1 cellular context compared by ENCODE assay signal in the genomic region with DNA sequence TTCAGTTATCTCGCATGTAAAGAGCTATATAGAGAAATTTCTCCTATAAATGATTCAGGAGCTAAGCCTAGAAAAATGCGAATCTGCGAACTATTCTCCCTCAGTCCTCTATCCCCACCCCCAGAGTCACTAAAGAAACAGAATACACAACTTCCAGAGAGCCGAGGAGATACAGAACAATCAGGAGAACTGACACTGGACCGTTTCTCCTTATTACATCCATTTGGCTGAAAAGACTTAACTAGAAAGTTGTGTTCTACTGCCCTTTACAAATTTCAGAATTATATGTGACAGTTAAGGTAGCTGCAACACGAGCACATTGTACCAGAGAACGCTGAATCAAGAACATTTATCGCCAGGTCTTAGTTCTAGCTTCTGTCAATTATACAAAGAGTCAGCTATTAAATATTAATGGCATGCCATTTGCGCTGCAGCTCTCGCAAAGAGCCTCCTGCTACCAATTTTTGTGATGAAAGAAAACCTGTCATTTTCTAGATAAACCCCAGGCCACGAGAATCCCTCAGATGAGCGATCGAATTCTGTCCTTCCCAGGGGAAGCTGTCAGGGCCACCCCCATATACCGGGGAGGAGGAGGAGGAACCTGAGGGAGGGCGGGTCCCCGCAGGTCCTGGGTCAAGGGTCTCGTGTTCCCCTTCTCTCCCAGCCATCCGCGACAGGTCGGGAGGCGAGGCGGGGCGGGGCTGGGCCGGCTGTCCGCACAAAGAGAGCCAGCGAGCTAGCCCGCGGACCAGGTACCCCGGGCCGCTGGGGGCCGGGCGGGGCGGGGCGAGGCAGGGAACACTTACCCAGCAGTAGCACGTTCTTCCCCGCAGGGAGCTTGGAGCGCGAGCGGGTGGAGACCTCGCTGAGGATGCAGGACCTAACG.
TF ChIP-seq lines count a peak whose summit lies in the region.

No MANE protein-coding gene starts in this region.

TF ChIP-seq in HepG2, 621 proteins besides CTCF, POLR2A, EP300 and RAD21 (continued from another document and continues in another):
- TF ChIP-seq ZNF326 (CRISPR knock-in tag; IDR thresholded peaks at IDR 0.05; ENCODE audit: borderline replicate concordance) (no peak), KAT7 (CRISPR knock-in tag; IDR thresholded peaks at IDR 0.05; ENCODE audit: borderline replicate concordance) (no peak), ZNF776 (CRISPR knock-in tag; IDR thresholded peaks at IDR 0.05) (peak; percentile 37; the same call in 1 of the 2 replicates), SMAD9 (CRISPR knock-in tag; IDR thresholded peaks at IDR 0.05) (no peak), GABPB1 (CRISPR knock-in tag; IDR thresholded peaks at IDR 0.05) (no peak; the same call in none of the 2 replicates), CBX5 (CRISPR knock-in tag; IDR thresholded peaks at IDR 0.05; ENCODE audit: borderline replicate concordance) (no peak), HHEX (CRISPR knock-in tag; IDR thresholded peaks at IDR 0.05) (no peak), ZNF646 (CRISPR knock-in tag; IDR thresholded peaks at IDR 0.05) (no peak), ZNF543 (CRISPR knock-in tag; IDR thresholded peaks at IDR 0.05) (no peak), GABPA (IDR thresholded peaks at IDR 0.05; ENCODE audit: low read depth, low read length) (no peak), GABPA (CRISPR knock-in tag; IDR thresholded peaks at IDR 0.05; ENCODE audit: low read depth) (no peak), ZNF121 (CRISPR knock-in tag; IDR thresholded peaks at IDR 0.05) (no peak), ZNF17 (CRISPR knock-in tag; IDR thresholded peaks at IDR 0.05) (no peak), ZNF274 (CRISPR knock-in tag; IDR thresholded peaks at IDR 0.05) (0 out of 2 replicates have a peak, but pooled peaks have one; percentile 58), WIZ (CRISPR knock-in tag; IDR thresholded peaks at IDR 0.05) (no peak), GPBP1L1 (CRISPR knock-in tag; IDR thresholded peaks at IDR 0.05) (no peak), ZNF367 (CRISPR knock-in tag; IDR thresholded peaks at IDR 0.05; ENCODE audit: borderline replicate concordance) (no peak), RAD51 (IDR thresholded peaks at IDR 0.05; ENCODE audit: borderline replicate concordance) (no peak), MED1 (CRISPR knock-in tag; IDR thresholded peaks at IDR 0.05) (no peak), ZNF570 (CRISPR knock-in tag; IDR thresholded peaks at IDR 0.05; ENCODE audit: borderline replicate concordance) (no peak), HOXA9 (CRISPR knock-in tag; IDR thresholded peaks at IDR 0.05; ENCODE audit: borderline replicate concordance) (no peak), CHD4 (IDR thresholded peaks at IDR 0.05; ENCODE audit: borderline replicate concordance, low read length) (no peak), SMAD1 (CRISPR knock-in tag; IDR thresholded peaks at IDR 0.05; ENCODE audit: borderline replicate concordance, low read depth) (peak; percentile 72; the same call in 1 of the 2 replicates), ZNF891 (CRISPR knock-in tag; IDR thresholded peaks at IDR 0.05) (no peak), ZBTB25 (CRISPR knock-in tag; IDR thresholded peaks at IDR 0.05) (no peak; the same call in 1 of the 2 replicates), ZNF503 (CRISPR knock-in tag; IDR thresholded peaks at IDR 0.05) (no peak), ZNF207 (IDR thresholded peaks at IDR 0.05; ENCODE audit: borderline replicate concordance) (no peak), IKZF1 (IDR thresholded peaks at IDR 0.05) (no peak), ZKSCAN1 (IDR thresholded peaks at IDR 0.05; ENCODE audit: low read length) (no peak), ARHGAP35 (CRISPR knock-in tag; IDR thresholded peaks at IDR 0.05; ENCODE audit: borderline replicate concordance) (no peak), ZBTB42 (CRISPR knock-in tag; IDR thresholded peaks at IDR 0.05) (no peak), ZNF567 (CRISPR knock-in tag; IDR thresholded peaks at IDR 0.05; ENCODE audit: borderline replicate concordance) (no peak)
- TF ChIP-seq, protein P1, sequence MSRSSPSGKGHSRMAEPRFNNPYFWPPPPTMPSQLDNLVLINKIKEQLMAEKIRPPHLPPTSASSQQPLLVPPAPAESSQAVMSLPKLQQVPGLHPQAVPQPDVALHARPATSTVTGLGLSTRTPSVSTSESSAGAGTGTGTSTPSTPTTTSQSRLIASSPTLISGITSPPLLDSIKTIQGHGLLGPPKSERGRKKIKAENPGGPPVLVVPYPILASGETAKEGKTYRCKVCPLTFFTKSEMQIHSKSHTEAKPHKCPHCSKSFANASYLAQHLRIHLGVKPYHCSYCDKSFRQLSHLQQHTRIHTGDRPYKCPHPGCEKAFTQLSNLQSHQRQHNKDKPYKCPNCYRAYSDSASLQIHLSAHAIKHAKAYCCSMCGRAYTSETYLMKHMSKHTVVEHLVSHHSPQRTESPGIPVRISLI (CRISPR knock-in tag; IDR thresholded peaks at IDR 0.05; ENCODE audit: borderline replicate concordance), result no peak
- TF ChIP-seq, protein P2, sequence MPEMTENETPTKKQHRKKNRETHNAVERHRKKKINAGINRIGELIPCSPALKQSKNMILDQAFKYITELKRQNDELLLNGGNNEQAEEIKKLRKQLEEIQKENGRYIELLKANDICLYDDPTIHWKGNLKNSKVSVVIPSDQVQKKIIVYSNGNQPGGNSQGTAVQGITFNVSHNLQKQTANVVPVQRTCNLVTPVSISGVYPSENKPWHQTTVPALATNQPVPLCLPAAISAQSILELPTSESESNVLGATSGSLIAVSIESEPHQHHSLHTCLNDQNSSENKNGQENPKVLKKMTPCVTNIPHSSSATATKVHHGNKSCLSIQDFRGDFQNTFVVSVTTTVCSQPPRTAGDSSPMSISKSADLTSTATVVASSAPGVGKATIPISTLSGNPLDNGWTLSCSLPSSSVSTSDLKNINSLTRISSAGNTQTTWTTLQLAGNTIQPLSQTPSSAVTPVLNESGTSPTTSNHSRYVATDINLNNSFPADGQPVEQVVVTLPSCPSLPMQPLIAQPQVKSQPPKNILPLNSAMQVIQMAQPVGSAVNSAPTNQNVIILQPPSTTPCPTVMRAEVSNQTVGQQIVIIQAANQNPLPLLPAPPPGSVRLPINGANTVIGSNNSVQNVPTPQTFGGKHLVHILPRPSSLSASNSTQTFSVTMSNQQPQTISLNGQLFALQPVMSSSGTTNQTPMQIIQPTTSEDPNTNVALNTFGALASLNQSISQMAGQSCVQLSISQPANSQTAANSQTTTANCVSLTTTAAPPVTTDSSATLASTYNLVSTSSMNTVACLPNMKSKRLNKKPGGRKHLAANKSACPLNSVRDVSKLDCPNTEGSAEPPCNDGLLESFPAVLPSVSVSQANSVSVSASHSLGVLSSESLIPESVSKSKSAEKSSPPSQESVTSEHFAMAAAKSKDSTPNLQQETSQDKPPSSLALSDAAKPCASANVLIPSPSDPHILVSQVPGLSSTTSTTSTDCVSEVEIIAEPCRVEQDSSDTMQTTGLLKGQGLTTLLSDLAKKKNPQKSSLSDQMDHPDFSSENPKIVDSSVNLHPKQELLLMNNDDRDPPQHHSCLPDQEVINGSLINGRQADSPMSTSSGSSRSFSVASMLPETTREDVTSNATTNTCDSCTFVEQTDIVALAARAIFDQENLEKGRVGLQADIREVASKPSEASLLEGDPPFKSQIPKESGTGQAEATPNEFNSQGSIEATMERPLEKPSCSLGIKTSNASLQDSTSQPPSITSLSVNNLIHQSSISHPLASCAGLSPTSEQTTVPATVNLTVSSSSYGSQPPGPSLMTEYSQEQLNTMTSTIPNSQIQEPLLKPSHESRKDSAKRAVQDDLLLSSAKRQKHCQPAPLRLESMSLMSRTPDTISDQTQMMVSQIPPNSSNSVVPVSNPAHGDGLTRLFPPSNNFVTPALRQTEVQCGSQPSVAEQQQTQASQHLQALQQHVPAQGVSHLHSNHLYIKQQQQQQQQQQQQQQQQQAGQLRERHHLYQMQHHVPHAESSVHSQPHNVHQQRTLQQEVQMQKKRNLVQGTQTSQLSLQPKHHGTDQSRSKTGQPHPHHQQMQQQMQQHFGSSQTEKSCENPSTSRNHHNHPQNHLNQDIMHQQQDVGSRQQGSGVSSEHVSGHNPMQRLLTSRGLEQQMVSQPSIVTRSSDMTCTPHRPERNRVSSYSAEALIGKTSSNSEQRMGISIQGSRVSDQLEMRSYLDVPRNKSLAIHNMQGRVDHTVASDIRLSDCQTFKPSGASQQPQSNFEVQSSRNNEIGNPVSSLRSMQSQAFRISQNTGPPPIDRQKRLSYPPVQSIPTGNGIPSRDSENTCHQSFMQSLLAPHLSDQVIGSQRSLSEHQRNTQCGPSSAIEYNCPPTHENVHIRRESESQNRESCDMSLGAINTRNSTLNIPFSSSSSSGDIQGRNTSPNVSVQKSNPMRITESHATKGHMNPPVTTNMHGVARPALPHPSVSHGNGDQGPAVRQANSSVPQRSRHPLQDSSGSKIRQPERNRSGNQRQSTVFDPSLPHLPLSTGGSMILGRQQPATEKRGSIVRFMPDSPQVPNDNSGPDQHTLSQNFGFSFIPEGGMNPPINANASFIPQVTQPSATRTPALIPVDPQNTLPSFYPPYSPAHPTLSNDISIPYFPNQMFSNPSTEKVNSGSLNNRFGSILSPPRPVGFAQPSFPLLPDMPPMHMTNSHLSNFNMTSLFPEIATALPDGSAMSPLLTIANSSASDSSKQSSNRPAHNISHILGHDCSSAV (CRISPR knock-in tag; IDR thresholded peaks at IDR 0.05; ENCODE audit: borderline replicate concordance), result no peak
